Comparison of ENCODE assay signal across 9 cellular contexts in the genomic region with DNA sequence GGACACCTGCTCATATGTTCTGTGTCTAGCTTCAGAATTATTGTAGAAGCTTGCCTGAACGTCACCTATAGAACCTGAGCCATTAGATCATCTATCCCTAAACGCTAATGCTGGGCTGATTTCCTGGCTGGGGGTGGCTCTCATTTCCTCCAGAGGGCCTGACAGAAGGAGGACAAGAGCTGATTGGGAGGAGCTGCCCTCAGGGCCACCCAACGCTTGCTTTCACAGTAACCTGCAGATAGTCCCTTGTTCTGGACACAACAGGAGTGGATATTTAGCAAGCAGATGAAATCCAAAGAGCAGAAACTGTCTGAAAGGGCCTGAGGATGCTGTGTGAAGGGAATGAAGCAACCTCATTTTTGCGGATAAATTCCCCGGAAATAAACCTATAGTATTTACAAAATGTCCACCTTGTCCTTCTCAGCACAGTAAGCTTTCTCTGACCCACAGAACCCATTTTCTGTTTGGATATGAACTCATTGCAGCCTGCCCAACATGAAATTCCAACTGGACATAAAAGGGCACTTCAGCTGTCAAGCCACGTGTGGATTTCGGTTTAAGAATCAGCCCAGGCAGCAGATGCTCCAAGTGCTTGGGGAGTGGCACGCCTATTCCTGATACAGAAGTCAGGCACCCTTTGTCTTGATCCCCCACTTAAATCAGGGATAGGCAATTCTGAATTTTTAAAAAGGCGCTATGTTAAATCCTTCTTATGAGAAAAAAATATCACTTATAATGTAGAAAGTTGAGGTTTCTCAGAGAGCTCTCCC.
DNase-seq lines count a peak whose midpoint lies in the region; ATAC-seq lines count a peak whose summit lies in the region.
"Had no signal": no experiment of that assay in that cellular context is flagged by ENCODE, and none has a peak within 500 bp of the region (broad histone marks: within the 10 kb centered on the region; RNA-seq: fewer than 3 reads in every experiment).

No MANE protein-coding gene starts in this region.

- in situ Hi-C loops in KBM-7 (cut with MboI; ENCODE audit: low pct_unique_long_range_greater_than_20kb, low sequenced_read_pairs) = no loop called here

- DNase-seq in NCI-H128 (lab: John Stamatoyannopoulos, UW; ENCODE audit: unreplicated experiment) = peak; percentile 21
- peak; percentile 48 for DNase-seq in OCI-M1 (lab: John Stamatoyannopoulos, UW)
- peak; percentile 10 for DNase-seq in iris pigment epithelial cell (ENCODE audit: low read depth)
- DNase-seq in substantia nigra (lab: John Stamatoyannopoulos, UW) = peak in 5 of 49 donors; percentile 3 to 34 (median 18)
- no peak for DNase-seq in KBM-7
- DNase-seq in GM19238 (ENCODE audit: insufficient read length, low spot score) = no peak
- DNase-seq: activated CD4-positive, CD25-positive, alpha-beta regulatory T cell treated with anti-CD3 and anti-CD28 coated beads, Interleukin-2, amount 50 U/mL, for 72 hours had no signal

- ATAC-seq in HG02623 (IDR thresholded peaks at IDR 0.05; ENCODE audit: unreplicated experiment) = no peak
- no peak for ATAC-seq in activated CD4-positive, CD25-positive, alpha-beta regulatory T cell treated with anti-CD3 and anti-CD28 coated beads, Interleukin-2, amount 50 U/mL, for 24 hours

- peak overlapping the region; percentile 97 for H3K27ac ChIP-seq in substantia nigra (ENCODE audit: low read depth, low read length, poor library complexity, severe bottlenecking)

Comparison
In these comparisons a context has a peak if more than half of its experiments do, and no peak if none do; other contexts are left out.
1. DNase-seq: peak in NCI-H128 (single experiment), OCI-M1 (single experiment) and iris pigment epithelial cell (single experiment); none in KBM-7 (single experiment) and GM19238 (single experiment).